29 cellular contexts compared by ENCODE assay signal in the genomic region with DNA sequence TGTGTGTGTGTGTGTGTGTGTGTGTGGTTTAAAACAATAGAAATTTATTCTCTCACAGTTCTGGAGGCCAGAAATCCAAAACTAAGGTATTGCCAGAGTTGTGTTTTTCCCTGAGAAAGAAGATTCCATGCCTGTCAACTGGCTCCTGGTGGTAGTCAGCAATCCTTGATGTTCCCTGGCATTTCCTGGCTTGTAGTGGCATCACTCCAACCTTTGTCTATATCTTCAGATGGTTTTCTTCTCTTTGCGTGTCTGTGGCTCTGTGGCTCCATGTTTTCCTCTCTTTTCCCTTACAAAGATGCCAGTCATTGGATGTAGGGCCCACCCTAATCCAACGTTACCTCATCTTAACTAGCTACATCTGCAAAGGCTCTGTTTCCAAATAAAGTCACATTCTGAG. TPM values are rescaled to one million over a fixed set of nuclear protein-coding genes. Genes with fewer than 3 reads are reported as not detected.
"Had no signal": no experiment of that assay in that cellular context is flagged by ENCODE, and none has a peak within 500 bp of the region (broad histone marks: within the 10 kb centered on the region; RNA-seq: fewer than 3 reads in every experiment).

No MANE protein-coding gene starts in this region.

- H3K4me3 ChIP-seq: coronary artery, dorsolateral prefrontal cortex, heart right ventricle, left lung, lower lobe of right lung, mucosa of descending colon, ovary, right lobe of liver, testis, transverse colon had no signal

- ATAC-seq: activated naive CD4-positive, alpha-beta T cell treated with anti-CD3 and anti-CD28 coated beads, Interleukin-2, amount 50 U/mL, for 72 hours; activated T-cell treated with anti-CD3 and anti-CD28 coated beads, Interleukin-2, amount 50 U/mL, for 72 hours; effector memory CD8-positive, alpha-beta T cell; heart right ventricle; left lung; lower lobe of right lung; mucosa of descending colon; right lobe of liver; stimulated activated naive CD8-positive, alpha-beta T cell treated with anti-CD3 and anti-CD28 coated beads, Interleukin-15, Interleukin-2, amounts not matched to agents 100 U/mL and 50 U/mL, for 24 hours had no signal

- H3K4me1 ChIP-seq: left lung, lower lobe of right lung, right lobe of liver, testis, transverse colon had no signal

- H3K27ac ChIP-seq: coronary artery, dorsolateral prefrontal cortex, heart right ventricle, left lung, lower lobe of right lung, neutrophil, ovary, right lobe of liver, testis, transverse colon had no signal

- H3K36me3 ChIP-seq: heart right ventricle, left lung, lower lobe of right lung, neutrophil, ovary, right lobe of liver, transverse colon had no signal

- H3K36me3 Mint-ChIP-seq: activated naive CD4-positive, alpha-beta T cell treated with anti-CD3 and anti-CD28 coated beads, Interleukin-2, amount 50 U/mL, for 72 hours had no signal

- DNase-seq: activated CD4-positive, alpha-beta T cell treated with anti-CD3 and anti-CD28 coated beads for 4 hours; activated CD4-positive, alpha-beta T cell treated with anti-CD3 and anti-CD28 coated beads, Interleukin-2, amount 50 U/mL, for 4 hours; activated naive CD4-positive, alpha-beta T cell; activated T-cell treated with anti-CD3 and anti-CD28 coated beads for 4 hours; activated T-cell treated with anti-CD3 and anti-CD28 coated beads, Interleukin-2, amount 50 U/mL, for 72 hours; anterior cingulate cortex; dorsolateral prefrontal cortex; effector memory CD8-positive, alpha-beta T cell; erythroblast; foreskin melanocyte; heart right ventricle; left lung; lower lobe of right lung; mucosa of descending colon; nephron progenitor cell; ovary; right lobe of liver; stimulated activated CD4-positive, alpha-beta T cell treated with anti-CD3 and anti-CD28 coated beads, Interleukin-4, amount 100 ng/mL, for 1 hour; stimulated activated naive CD8-positive, alpha-beta T cell treated with anti-CD3 and anti-CD28 coated beads, Interleukin-15, Interleukin-2, amounts not matched to agents 100 U/mL and 50 U/mL, for 24 hours; T-helper 1 cell; testis; transverse colon had no signal

- H3K4me3 Mint-ChIP-seq: activated T-cell treated with anti-CD3 and anti-CD28 coated beads, Interleukin-2, amount 50 U/mL, for 72 hours; effector memory CD8-positive, alpha-beta T cell; nephron progenitor cell had no signal

- H3K27ac Mint-ChIP-seq: activated naive CD4-positive, alpha-beta T cell treated with anti-CD3 and anti-CD28 coated beads, Interleukin-2, amount 50 U/mL, for 72 hours; activated T-cell treated with anti-CD3 and anti-CD28 coated beads, Interleukin-2, amount 50 U/mL, for 72 hours; effector memory CD8-positive, alpha-beta T cell; nephron progenitor cell; progenitor cell of endocrine pancreas had no signal

- H3K9me3 Mint-ChIP-seq: effector memory CD8-positive, alpha-beta T cell had no signal

- H3K9me3 ChIP-seq: heart right ventricle, left lung, lower lobe of right lung, mucosa of descending colon, neutrophil, ovary, right lobe of liver, testis, transverse colon had no signal

- H3K27me3 ChIP-seq: ovary, right lobe of liver, testis had no signal

RNA-seq across cellular contexts. Expression of gene SLC14A1, which starts 41.8 kb away (rescaled TPM):
- total RNA-seq: bronchial epithelial cell, myocyte had no signal

RNA-seq across cellular contexts. Expression of gene SIGLEC15, which starts 59.7 kb away (rescaled TPM):
- total RNA-seq: activated naive CD4-positive, alpha-beta T cell treated with anti-CD3 and anti-CD28 coated beads, Interleukin-2, amount 50 U/mL, for 72 hours; activated T-cell treated with anti-CD3 and anti-CD28 coated beads, Interleukin-2, amount 50 U/mL, for 72 hours; myocyte; progenitor cell of endocrine pancreas; skeletal muscle tissue; transverse colon had no signal
